Comparison of ENCODE assay signal across 6 cellular contexts in genomic region chr1:111054656-111055055, GRCh38.
"Had no signal": no experiment of that assay in that cellular context is flagged by ENCODE, and none has a peak within 500 bp of the region (broad histone marks: within the 10 kb centered on the region; RNA-seq: fewer than 3 reads in every experiment).

No MANE protein-coding gene starts in this region.

- H3K4me3 ChIP-seq: GM23338 had no signal

- H3K4me2 ChIP-seq: GM23338, KMS-11 had no signal

- H3K4me3 Mint-ChIP-seq: GM23338, H9 had no signal

- H2AFZ ChIP-seq: GM23338 had no signal

- DNase-seq: H9, HCEC 1CT, IMR-90, KBM-7 had no signal

- H3K27ac ChIP-seq: KMS-11 had no signal

- H3K4me1 Mint-ChIP-seq: GM23338 had no signal

- H3K9ac ChIP-seq: KMS-11 had no signal

- H3K27ac Mint-ChIP-seq: GM23338, H9 had no signal
